14 cellular contexts compared by ENCODE assay signal in genomic region chr10:102401735-102402511, GRCh38. TPM values are rescaled to one million over a fixed set of nuclear protein-coding genes. Genes with fewer than 3 reads are reported as not detected.
DNase-seq lines count a peak whose midpoint lies in the region; ATAC-seq, FAIRE-seq and TF ChIP-seq lines count a peak whose summit lies in the region.
"Had no signal": no experiment of that assay in that cellular context is flagged by ENCODE, and none has a peak within 500 bp of the region (broad histone marks: within the 10 kb centered on the region; RNA-seq: fewer than 3 reads in every experiment).

No MANE protein-coding gene starts in this region.

- H2AFZ ChIP-seq in SK-N-SH (ENCODE audit: low read depth): no peak overlapping the region

- H3K4me1 Mint-ChIP-seq in natural killer cell: peaks cover 7 to 19% of the 10 kb centered on the region in 2 donors
- H3K4me1 Mint-ChIP-seq in natural killer cell treated with Interleukin-12 subunit alpha and Interleukin-12 subunit beta and Interleukin-15 and Interleukin-18, amount 100 ng/mL, for 72 hours (ENCODE audit: low read depth in 2 of 2): peaks cover 28 to 49% of the 10 kb centered on the region in 2 donors

- H3K9me3 ChIP-seq in SK-N-SH: no peaks in the 10 kb centered on the region
- H3K9me3 ChIP-seq: BLaER1, thyroid gland had no signal

- ATAC-seq in natural killer cell (no peak), HG02870 (IDR thresholded peaks at IDR 0.05; ENCODE audit: unreplicated experiment) (no peak), HG02571 (IDR thresholded peaks at IDR 0.05; ENCODE audit: unreplicated experiment) (no peak)
- ATAC-seq in natural killer cell treated with Interleukin-12 subunit alpha and Interleukin-12 subunit beta and Interleukin-15 and Interleukin-18, amount 100 ng/mL, for 72 hours: no peak

- H3K27me3 ChIP-seq in SK-N-SH (ENCODE audit: insufficient read depth): no peaks in the 10 kb centered on the region
- H3K27me3 ChIP-seq: BLaER1, thyroid gland had no signal

- POLR2A ChIA-PET in SK-N-SH (lab: Yijun Ruan, JAX): no interaction called here

- peaks cover 0 to 6% of the 10 kb centered on the region in 2 experiments; a peak in 1 of 4 replicates for H3K4me1 ChIP-seq in SK-N-SH (ENCODE audit: control insufficient read depth in 1 of 2, insufficient read depth in 2 of 2, low read depth in 1 of 2, low read length in 1 of 2)

- intact Hi-C loops in natural killer cell (cut with micrococcal nuclease): no loop called here
- intact Hi-C loops in posterior cingulate gyrus (cut with DNase I): no loop called here

- CTCF ChIA-PET in SK-N-SH (lab: Yijun Ruan, JAX): interaction anchor here (3.0 to 16.5 kb wide), 5 partner anchors 8 to 232 kb away, joined by 22 to 359 read pairs (median 40); partner anchors contain the start of genes FBXL15, NFKB2 and PSD

- 0 out of 2 replicates have a peak overlapping the region, but pooled peaks have one; percentile 19 for H3K4me2 ChIP-seq in SK-N-SH
- H3K4me2 ChIP-seq: BLaER1 had no signal

- H3F3A ChIP-seq in SK-N-SH (replicated peaks; ENCODE audit: insufficient read depth): no peaks in the 10 kb centered on the region

- H4K20me1 ChIP-seq in SK-N-SH (ENCODE audit: insufficient read depth): no peaks in the 10 kb centered on the region
- H4K20me1 ChIP-seq: BLaER1 had no signal

- no peaks in the 10 kb centered on the region for H3K36me3 ChIP-seq in SK-N-SH (replicated peaks in 1 of 2; ENCODE audit: control insufficient read depth in 1 of 2, insufficient read depth in 2 of 2, low read length in 1 of 2)

- no peak for TF ChIP-seq RAD21 in SK-N-SH (IDR thresholded peaks at IDR 0.05; ENCODE audit: low read length)

- no peak for TF ChIP-seq EP300 in SK-N-SH (IDR thresholded peaks at IDR 0.05; ENCODE audit: borderline replicate concordance in 1 of 2, low read depth in 1 of 2, low read length in 1 of 2)

- no peaks in the 10 kb centered on the region for H3K27me3 Mint-ChIP-seq in natural killer cell (ENCODE audit: low read depth in 2 of 2)
- H3K27me3 Mint-ChIP-seq in natural killer cell treated with Interleukin-12 subunit alpha and Interleukin-12 subunit beta and Interleukin-15 and Interleukin-18, amount 100 ng/mL, for 72 hours: no peaks in the 10 kb centered on the region

- H3K9me2 ChIP-seq in SK-N-SH: no peaks in the 10 kb centered on the region

- H3K27ac ChIP-seq in SK-N-SH (ENCODE audit: low read depth in 2 of 2, low read length in 1 of 2): no peak overlapping the region
- H3K27ac ChIP-seq: BLaER1, SK-N-MC, thyroid gland had no signal

- H3K27ac Mint-ChIP-seq in natural killer cell: peak overlapping the region; percentile 48 to 75
- no peak overlapping the region for H3K27ac Mint-ChIP-seq in natural killer cell treated with Interleukin-12 subunit alpha and Interleukin-12 subunit beta and Interleukin-15 and Interleukin-18, amount 100 ng/mL, for 72 hours

- H3K4me3 ChIP-seq in SK-N-SH (ENCODE audit: low read depth in 2 of 2, low read length in 1 of 2): no peak overlapping the region
- H3K4me3 ChIP-seq: BLaER1, SK-N-MC, thyroid gland had no signal

- no peaks in the 10 kb centered on the region for H3K9me3 Mint-ChIP-seq in natural killer cell
- no peaks in the 10 kb centered on the region for H3K9me3 Mint-ChIP-seq in natural killer cell treated with Interleukin-12 subunit alpha and Interleukin-12 subunit beta and Interleukin-15 and Interleukin-18, amount 100 ng/mL, for 72 hours

- H3K79me2 ChIP-seq in SK-N-SH (ENCODE audit: insufficient read depth): no peaks in the 10 kb centered on the region

- H3K4me3 Mint-ChIP-seq in natural killer cell: no peak overlapping the region
- H3K4me3 Mint-ChIP-seq in natural killer cell treated with Interleukin-12 subunit alpha and Interleukin-12 subunit beta and Interleukin-15 and Interleukin-18, amount 100 ng/mL, for 72 hours: no peak overlapping the region

- no peaks in the 10 kb centered on the region for H3K36me3 Mint-ChIP-seq in natural killer cell
- peaks cover 7% of the 10 kb centered on the region for H3K36me3 Mint-ChIP-seq in natural killer cell treated with Interleukin-12 subunit alpha and Interleukin-12 subunit beta and Interleukin-15 and Interleukin-18, amount 100 ng/mL, for 72 hours

- peak; percentile 74 for FAIRE-seq in urothelium cell line (lab: Jason Lieb, UNC)

- TF ChIP-seq CTCF in natural killer cell (IDR thresholded peaks at IDR 0.05): no peak
- TF ChIP-seq CTCF in SK-N-SH (IDR thresholded peaks at IDR 0.05): no peak

- no peak for DNase-seq in natural killer cell
- no peak for DNase-seq in natural killer cell treated with Interleukin-12 subunit alpha and Interleukin-12 subunit beta and Interleukin-15 and Interleukin-18, amount 100 ng/mL, for 72 hours (ENCODE audit: low spot score)
- no peak for DNase-seq in SK-N-SH
- peak; percentile 53 for DNase-seq in hepatic stellate cell (ENCODE audit: low spot score)
- DNase-seq in urothelium cell line (ENCODE audit: low spot score): peak; percentile 87
- DNase-seq in posterior cingulate gyrus: no peak
- DNase-seq: activated CD4-positive, alpha-beta T cell treated with anti-CD3 and anti-CD28 coated beads, Interleukin-2, amount 50 U/mL, for 4 hours; stimulated activated CD4-positive, alpha-beta T cell treated with anti-CD3 and anti-CD28 coated beads, Interleukin-4, amount 100 ng/mL, for 24 hours; thyroid gland had no signal

- no peak overlapping the region for H3K9ac ChIP-seq in SK-N-SH
- H3K9ac ChIP-seq: BLaER1 had no signal

- 92% methylated on average over 5 of the region's 18 CpGs for WGBS in SK-N-SH (ENCODE audit: low lambda C conversion rate)

TF ChIP-seq in SK-N-SH, 30 proteins besides CTCF, POLR2A, EP300 and RAD21:
- TF ChIP-seq, protein P1, sequence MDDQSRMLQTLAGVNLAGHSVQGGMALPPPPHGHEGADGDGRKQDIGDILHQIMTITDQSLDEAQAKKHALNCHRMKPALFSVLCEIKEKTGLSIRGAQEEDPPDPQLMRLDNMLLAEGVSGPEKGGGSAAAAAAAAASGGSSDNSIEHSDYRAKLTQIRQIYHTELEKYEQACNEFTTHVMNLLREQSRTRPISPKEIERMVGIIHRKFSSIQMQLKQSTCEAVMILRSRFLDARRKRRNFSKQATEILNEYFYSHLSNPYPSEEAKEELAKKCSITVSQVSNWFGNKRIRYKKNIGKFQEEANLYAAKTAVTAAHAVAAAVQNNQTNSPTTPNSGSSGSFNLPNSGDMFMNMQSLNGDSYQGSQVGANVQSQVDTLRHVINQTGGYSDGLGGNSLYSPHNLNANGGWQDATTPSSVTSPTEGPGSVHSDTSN (IDR thresholded peaks at IDR 0.05): 0 out of 2 replicates have a peak, but pooled peaks have one; percentile 17
- peak; percentile 29; the same call in 1 of the 2 replicates for TF ChIP-seq TCF12 (IDR thresholded peaks at IDR 0.05)
- TF ChIP-seq GATA2 (CRISPR knock-in tag; IDR thresholded peaks at IDR 0.05): no peak
- TF ChIP-seq FOSL2 (IDR thresholded peaks at IDR 0.05; ENCODE audit: borderline replicate concordance, low read depth): peak; percentile 58; the same call in 1 of the 2 replicates

RNA-seq across cellular contexts. Expression of gene NFKB2, which starts 6.4 kb away (rescaled TPM):
- 100 to 1,000 TPM; 201 to 264 (median 246) TPM for total RNA-seq in natural killer cell
- total RNA-seq in natural killer cell treated with Interleukin-12 subunit alpha and Interleukin-12 subunit beta and Interleukin-15 and Interleukin-18, amount 100 ng/mL, for 72 hours: 100 to 1,000 TPM; 370 to 522 TPM
- polyA plus RNA-seq in SK-N-SH (2012; rRNA removed): 20.6 and 26.6 TPM in 2 replicates
- polyA plus RNA-seq in SK-N-SH (2012; cell fraction: cytosol; rRNA removed): 9.9 and 14.1 TPM in 2 replicates
- polyA plus RNA-seq in SK-N-SH (2012; cell fraction: nucleus; rRNA removed): 66.4 and 78.0 TPM in 2 replicates

RNA-seq across cellular contexts. Expression of gene PSD, which starts 16.7 kb away (rescaled TPM):
- 1 to 10 TPM; 1.9 to 2.4 (median 2.1) TPM for total RNA-seq in natural killer cell
- 1 to 10 TPM; 2.3 to 7.6 TPM for total RNA-seq in natural killer cell treated with Interleukin-12 subunit alpha and Interleukin-12 subunit beta and Interleukin-15 and Interleukin-18, amount 100 ng/mL, for 72 hours
- 0.97 and 0.99 TPM in 2 replicates for polyA plus RNA-seq in SK-N-SH (2012; rRNA removed)
- polyA plus RNA-seq in SK-N-SH (2012; cell fraction: cytosol; rRNA removed): 0.45 and 1.0 TPM in 2 replicates
- polyA plus RNA-seq in SK-N-SH (2012; cell fraction: nucleus; rRNA removed): 2.1 and 3.1 TPM in 2 replicates

RNA-seq across cellular contexts. Expression of gene FBXL15, which starts 18.7 kb away (rescaled TPM):
- total RNA-seq in natural killer cell: 10 to 100 TPM; 15.2 to 17.4 (median 15.5) TPM
- total RNA-seq in natural killer cell treated with Interleukin-12 subunit alpha and Interleukin-12 subunit beta and Interleukin-15 and Interleukin-18, amount 100 ng/mL, for 72 hours: 10 to 100 TPM; 22.0 to 23.7 TPM
- polyA plus RNA-seq in SK-N-SH (2012; rRNA removed): 11.7 and 17.2 TPM in 2 replicates
- polyA plus RNA-seq in SK-N-SH (2012; cell fraction: cytosol; rRNA removed): 6.0 and 10.9 TPM in 2 replicates
- 38.1 and 88.2 TPM in 2 replicates for polyA plus RNA-seq in SK-N-SH (2012; cell fraction: nucleus; rRNA removed)

RNA-seq across cellular contexts. Expression of gene CUEDC2, which starts 30.5 kb away (rescaled TPM):
- total RNA-seq in natural killer cell: 10 to 100 TPM; 35.0 to 43.0 (median 37.7) TPM
- 10 to 100 TPM; 39.8 to 58.5 TPM for total RNA-seq in natural killer cell treated with Interleukin-12 subunit alpha and Interleukin-12 subunit beta and Interleukin-15 and Interleukin-18, amount 100 ng/mL, for 72 hours
- polyA plus RNA-seq in SK-N-SH (2012; rRNA removed): 130 and 162 TPM in 2 replicates
- polyA plus RNA-seq in SK-N-SH (2012; cell fraction: cytosol; rRNA removed): 95.1 and 125 TPM in 2 replicates
- 224 and 316 TPM in 2 replicates for polyA plus RNA-seq in SK-N-SH (2012; cell fraction: nucleus; rRNA removed)

RNA-seq across cellular contexts. Expression of gene C10orf95, which starts 49.4 kb away (rescaled TPM):
- total RNA-seq in natural killer cell: under 1 TPM; 0.25 to 0.41 (median 0.35) TPM
- total RNA-seq in natural killer cell treated with Interleukin-12 subunit alpha and Interleukin-12 subunit beta and Interleukin-15 and Interleukin-18, amount 100 ng/mL, for 72 hours: under 1 TPM in 1 of 2 donors, not detected in 1; 0.98 TPM
- polyA plus RNA-seq in SK-N-SH (2012; rRNA removed): 0.05 and 0.07 TPM in 2 replicates
- 0.03 and 0.07 TPM in 2 replicates for polyA plus RNA-seq in SK-N-SH (2012; cell fraction: cytosol; rRNA removed)
- polyA plus RNA-seq in SK-N-SH (2012; cell fraction: nucleus; rRNA removed): 0.08 and 0.19 TPM in 2 replicates
- total RNA-seq: osteocyte had no signal

Comparison
In these comparisons a context has a peak if more than half of its experiments do, and no peak if none do; other contexts are left out.
1. H3K27ac Mint-ChIP-seq: peak in natural killer cell (2 of 2); none in natural killer cell treated with Interleukin-12 subunit alpha and Interleukin-12 subunit beta and Interleukin-15 and Interleukin-18, amount 100 ng/mL, for 72 hours (0 of 2).
2. DNase-seq: peak in hepatic stellate cell (single experiment) and urothelium cell line (single experiment); none in natural killer cell (single experiment), natural killer cell treated with Interleukin-12 subunit alpha and Interleukin-12 subunit beta and Interleukin-15 and Interleukin-18, amount 100 ng/mL, for 72 hours (single experiment), SK-N-SH (single experiment) and posterior cingulate gyrus (0 of 10).